In the genomic region with DNA sequence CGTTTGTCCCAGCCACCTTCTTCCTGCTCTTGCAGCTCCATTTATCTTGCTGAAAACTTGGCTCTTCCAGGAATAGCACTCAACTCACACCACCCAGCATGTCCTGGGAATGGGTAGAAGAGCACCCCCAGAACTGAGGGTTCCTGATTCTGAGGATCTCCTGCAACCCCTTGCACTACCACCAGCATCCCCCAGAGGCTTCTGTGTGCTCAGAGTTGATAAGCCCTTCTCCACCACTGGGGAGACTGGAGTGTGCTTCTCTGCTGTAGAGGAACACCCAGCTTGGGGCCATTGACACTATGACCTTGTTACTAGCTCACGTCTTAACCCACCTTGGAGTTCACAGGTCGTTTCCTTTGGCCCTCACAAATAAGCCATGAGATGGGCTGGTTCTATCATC, we compare ENCODE assay signal across 13 cellular contexts.
DNase-seq lines count a peak whose midpoint lies in the region; ATAC-seq, FAIRE-seq and TF ChIP-seq lines count a peak whose summit lies in the region.
"Had no signal": no experiment of that assay in that cellular context is flagged by ENCODE, and none has a peak within 500 bp of the region (broad histone marks: within the 10 kb centered on the region; RNA-seq: fewer than 3 reads in every experiment).

No MANE protein-coding gene starts in this region.

- ATAC-seq in HG03139 (IDR thresholded peaks at IDR 0.05; ENCODE audit: unreplicated experiment) = peak; percentile 74
- no peak for ATAC-seq in HG02970 (IDR thresholded peaks at IDR 0.05; ENCODE audit: low FRiP score, unreplicated experiment)

- no peak overlapping the region for H3K27ac ChIP-seq in A673 (ENCODE audit: low read depth, low read length, poor library complexity, severe bottlenecking)
- no peak overlapping the region for H3K27ac ChIP-seq in brain microvascular endothelial cell
- no peak overlapping the region for H3K27ac ChIP-seq in uterus

- H3K36me3 ChIP-seq in A673 (ENCODE audit: insufficient read depth, low read length, poor library complexity, severe bottlenecking) (no peaks in the 10 kb centered on the region), brain microvascular endothelial cell (replicated peaks) (no peaks in the 10 kb centered on the region), uterus (no peaks in the 10 kb centered on the region)

- POLR2A ChIA-PET in A673 (lab: Charles Lee; ENCODE audit: low non-redundant PET) = no interaction called here

- FAIRE-seq in GM18507 (lab: Jason Lieb, UNC) = peak; percentile 36

- TF ChIP-seq CTCF in A673 (conservative IDR thresholded peaks at IDR 0.05; ENCODE audit: low read depth, low read length) (peak; percentile 33), brain microvascular endothelial cell (IDR thresholded peaks at IDR 0.05; ENCODE audit: low read depth, low read length, missing control alignments) (peak; percentile 52), uterus (IDR thresholded peaks at IDR 0.05) (no peak)

- CTCF ChIA-PET in A673 (lab: Charles Lee) = no interaction called here

- DNase-seq in A673 (ENCODE audit: low spot score) = peak; percentile 19
- no peak for DNase-seq in GM18507 (ENCODE audit: extremely low spot score, insufficient read length, low read depth)
- no peak for DNase-seq in brain microvascular endothelial cell
- no peak for DNase-seq in AG08395 (ENCODE audit: low spot score)
- DNase-seq in uterus = no peak
- no peak for DNase-seq in putamen (ENCODE audit: low spot score)
- DNase-seq: activated CD8-positive, alpha-beta memory T cell treated with anti-CD3 and anti-CD28 coated beads, Interleukin-2, amount 50 U/mL, for 48 hours; amniotic stem cell; C1 segment of cervical spinal cord; MV-4-11; naive B cell had no signal

- no peak for TF ChIP-seq POLR2A in uterus (IDR thresholded peaks at IDR 0.05)

- H3K4me3 ChIP-seq in A673 (ENCODE audit: low read depth, low read length, poor library complexity, severe bottlenecking) (no peak overlapping the region), brain microvascular endothelial cell (ENCODE audit: low read depth, low read length) (no peak overlapping the region), uterus (no peak overlapping the region)

- in situ Hi-C loops in brain microvascular endothelial cell (cut with HindIII; ENCODE audit: low pct_ligation_motif_present, low sequenced_read_pairs) = no loop called here

- H3K4me1 ChIP-seq in A673 (ENCODE audit: insufficient read depth, low read length, poor library complexity, severe bottlenecking) (peaks cover 25% of the 10 kb centered on the region), uterus (no peaks in the 10 kb centered on the region)

- intact Hi-C loops in A673 (cut with micrococcal nuclease; ENCODE audit: unreplicated experiment) (no loop called here), uterus (cut with DNase I; ENCODE audit: low total_unique reads) (no loop called here)

- H3K9me3 ChIP-seq in A673 (ENCODE audit: low read depth, low read length, poor library complexity, severe bottlenecking) = no peaks in the 10 kb centered on the region
- no peaks in the 10 kb centered on the region for H3K9me3 ChIP-seq in uterus

- no TSS peak for BruUV-seq in A673 (replicated peaks; lab: Mats Ljungman, UMichigan)

- peaks cover 19% of the 10 kb centered on the region for H3K27me3 ChIP-seq in A673 (replicated peaks; ENCODE audit: insufficient read depth, low read depth, low read length, poor library complexity)
- no peaks in the 10 kb centered on the region for H3K27me3 ChIP-seq in brain microvascular endothelial cell (replicated peaks)
- no peaks in the 10 kb centered on the region for H3K27me3 ChIP-seq in uterus

Comparison
In these comparisons a context has a peak if more than half of its experiments do, and no peak if none do; other contexts are left out.
1. CTCF ChIP-seq: peak in A673 (single experiment) and brain microvascular endothelial cell (single experiment); none in uterus (0 of 4).